In genomic region chr9:6757988-6758417, GRCh38 we compare ENCODE assay signal across 8 cellular contexts. TPM values are rescaled to one million over a fixed set of nuclear protein-coding genes. Genes with fewer than 3 reads are reported as not detected.
A peak's percentile ranks its signal among the peaks of the same experiment; 100 is the strongest.
DNase-seq lines count a peak whose midpoint lies in the region; ATAC-seq and TF ChIP-seq lines count a peak whose summit lies in the region.

No MANE protein-coding gene starts in this region.

- H3K4me1 ChIP-seq in SJCRH30 (no peaks in the 10 kb centered on the region), fibroblast of lung (ENCODE audit: control insufficient read depth, extremely low read depth, insufficient read depth, low read length) (peaks cover 4% of the 10 kb centered on the region)

- TF ChIP-seq CTCF in fibroblast of lung (conservative IDR thresholded peaks at IDR 0.05 in 1 of 2, IDR thresholded peaks at IDR 0.05 in 1 of 2; ENCODE audit: low read depth in 1 of 2, low read length in 2 of 2) = no peak
- no peak for TF ChIP-seq CTCF in omental fat pad (IDR thresholded peaks at IDR 0.05)

- DNase-seq in NCI-H1694 (lab: John Stamatoyannopoulos, UW) (peak; percentile 68), NCI-H1694 treated with DMSO at 0.1 percent for 48 hours (lab: John Stamatoyannopoulos, UW) (no peak), SJCRH30 (peak; percentile 93), fibroblast of lung (ENCODE audit: low read depth in 2 of 2) (no peak), omental fat pad (ENCODE audit: low spot score) (peak; percentile 77), H4 (ENCODE audit: low spot score) (no peak), DMS79 (lab: John Stamatoyannopoulos, UW) (no peak)

- H3K9me3 ChIP-seq in SJCRH30 (replicated peaks) = no peaks in the 10 kb centered on the region
- H3K9me3 ChIP-seq in fibroblast of lung (ENCODE audit: control insufficient read depth, insufficient read depth, low read depth, low read length) = no peaks in the 10 kb centered on the region

- peaks cover 25% of the 10 kb centered on the region for H3K79me2 ChIP-seq in fibroblast of lung (ENCODE audit: control insufficient read depth, insufficient read depth, low read length)

- no peaks in the 10 kb centered on the region for H4K20me1 ChIP-seq in fibroblast of lung (ENCODE audit: control insufficient read depth, extremely low read depth, insufficient read depth, low read length)

- peak overlapping the region; percentile 85 for H3K9ac ChIP-seq in fibroblast of lung (ENCODE audit: insufficient read depth, low read length)

- H3K4me3 ChIP-seq in SJCRH30 = peak overlapping the region; percentile 81
- peak overlapping the region; percentile 74 to 96 (median 84) for H3K4me3 ChIP-seq in fibroblast of lung (replicated peaks in 1 of 4; ENCODE audit: control extremely low read depth in 1 of 4, insufficient read depth in 1 of 4, low read depth in 3 of 4, low read length in 4 of 4)

- peak overlapping the region; percentile 83 for H3K27ac ChIP-seq in SJCRH30
- peak overlapping the region; percentile 99 for H3K27ac ChIP-seq in fibroblast of lung (ENCODE audit: insufficient read depth, low read length)

- ATAC-seq in HG02759 (IDR thresholded peaks at IDR 0.05; ENCODE audit: unreplicated experiment) (peak; percentile 16), omental fat pad (ENCODE audit: low FRiP score) (peak; percentile 87)

- H3K27me3 ChIP-seq in SJCRH30 (no peaks in the 10 kb centered on the region), fibroblast of lung (ENCODE audit: control insufficient read depth, insufficient read depth, low read length) (no peaks in the 10 kb centered on the region)

- H3K36me3 ChIP-seq in SJCRH30 (no peaks in the 10 kb centered on the region), fibroblast of lung (ENCODE audit: control insufficient read depth, insufficient read depth, low read length) (no peaks in the 10 kb centered on the region)

- peak overlapping the region; percentile 42 for H2AFZ ChIP-seq in fibroblast of lung (ENCODE audit: low read length)

- H3K4me2 ChIP-seq in fibroblast of lung (ENCODE audit: extremely low read depth, insufficient read depth, low read length) = peak overlapping the region; percentile 86

RNA-seq across cellular contexts. Expression of gene KDM4C, which starts 0.2 kb away (rescaled TPM):
- total RNA-seq in SJCRH30 (2014; rRNA removed; shearing (Covaris generic)) = 11.5 and 17.0 TPM in 2 replicates
- 29.3 and 39.0 TPM in 2 replicates for total RNA-seq in fibroblast of lung
- 11.1 and 13.0 TPM in 2 replicates for polyA plus RNA-seq in fibroblast of lung
- polyA plus RNA-seq in fibroblast of lung (2012) = 7.2 and 8.5 TPM in 2 replicates
- polyA minus RNA-seq in fibroblast of lung (ENCODE audit: low replicate concordance) = 8.9 and 10.1 TPM in 2 replicates
- total RNA-seq in omental fat pad = 10 to 100 TPM; 24.9 to 37.0 (median 32.0) TPM
- total RNA-seq in H4 (2014; rRNA removed; shearing (Covaris generic)) = 3.7 and 4.7 TPM in 2 replicates

Comparison
In these comparisons a context has a peak if more than half of its experiments do, and no peak if none do; other contexts are left out.
1. DNase-seq: peak in NCI-H1694 (single experiment), SJCRH30 (2 of 2) and omental fat pad (single experiment); none in NCI-H1694 treated with DMSO at 0.1 percent for 48 hours (single experiment), fibroblast of lung (0 of 2), H4 (single experiment) and DMS79 (single experiment).